1 cellular context compared by ENCODE assay signal in the genomic region with DNA sequence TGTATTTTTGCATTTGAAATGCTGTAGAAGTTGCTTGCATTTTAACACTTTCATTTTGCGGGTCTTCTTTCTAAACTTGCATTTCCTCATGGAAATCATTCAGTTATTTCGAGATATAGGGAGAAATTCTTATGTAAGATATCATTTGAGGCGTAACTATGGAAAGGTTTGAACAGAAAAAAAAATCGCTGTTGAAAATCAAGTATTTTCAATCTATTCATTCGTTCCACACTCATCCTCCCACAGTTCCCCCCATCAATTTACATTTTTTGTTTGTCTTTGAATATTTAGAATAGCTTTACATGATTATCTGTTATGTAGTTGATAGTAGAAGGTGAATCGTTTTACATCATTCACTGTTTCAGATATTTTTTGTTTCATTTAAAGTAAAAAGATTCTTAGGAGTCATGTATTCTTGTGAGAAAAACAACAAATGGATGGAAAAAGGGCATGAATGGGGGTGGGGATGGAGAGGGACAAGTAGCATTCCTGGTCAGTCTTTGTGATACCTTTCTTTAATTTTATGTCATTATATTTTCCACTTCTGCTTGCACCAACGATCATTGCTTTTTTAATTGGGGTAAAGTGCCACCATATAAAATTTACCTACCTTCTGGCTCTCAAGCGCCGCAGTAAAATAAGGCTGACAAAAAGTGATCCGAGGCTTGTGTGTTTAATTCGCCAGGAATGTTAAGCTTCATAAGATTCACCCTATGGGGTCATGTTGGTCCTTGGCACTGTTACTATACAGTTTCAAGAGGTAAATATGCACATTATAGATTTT.
TF ChIP-seq lines count a peak whose summit lies in the region.

No MANE protein-coding gene starts in this region.

TF ChIP-seq in H1, 55 proteins besides CTCF, POLR2A, EP300 and RAD21:
- no peak for TF ChIP-seq SP2 (IDR thresholded peaks at IDR 0.05; ENCODE audit: low read length)
- TF ChIP-seq POLR2AphosphoS5 (IDR thresholded peaks at IDR 0.05; ENCODE audit: low read depth, low read length), result no peak
- TF ChIP-seq SIRT6 (IDR thresholded peaks at IDR 0.05; ENCODE audit: low read length), result no peak
- TF ChIP-seq, protein P1, sequence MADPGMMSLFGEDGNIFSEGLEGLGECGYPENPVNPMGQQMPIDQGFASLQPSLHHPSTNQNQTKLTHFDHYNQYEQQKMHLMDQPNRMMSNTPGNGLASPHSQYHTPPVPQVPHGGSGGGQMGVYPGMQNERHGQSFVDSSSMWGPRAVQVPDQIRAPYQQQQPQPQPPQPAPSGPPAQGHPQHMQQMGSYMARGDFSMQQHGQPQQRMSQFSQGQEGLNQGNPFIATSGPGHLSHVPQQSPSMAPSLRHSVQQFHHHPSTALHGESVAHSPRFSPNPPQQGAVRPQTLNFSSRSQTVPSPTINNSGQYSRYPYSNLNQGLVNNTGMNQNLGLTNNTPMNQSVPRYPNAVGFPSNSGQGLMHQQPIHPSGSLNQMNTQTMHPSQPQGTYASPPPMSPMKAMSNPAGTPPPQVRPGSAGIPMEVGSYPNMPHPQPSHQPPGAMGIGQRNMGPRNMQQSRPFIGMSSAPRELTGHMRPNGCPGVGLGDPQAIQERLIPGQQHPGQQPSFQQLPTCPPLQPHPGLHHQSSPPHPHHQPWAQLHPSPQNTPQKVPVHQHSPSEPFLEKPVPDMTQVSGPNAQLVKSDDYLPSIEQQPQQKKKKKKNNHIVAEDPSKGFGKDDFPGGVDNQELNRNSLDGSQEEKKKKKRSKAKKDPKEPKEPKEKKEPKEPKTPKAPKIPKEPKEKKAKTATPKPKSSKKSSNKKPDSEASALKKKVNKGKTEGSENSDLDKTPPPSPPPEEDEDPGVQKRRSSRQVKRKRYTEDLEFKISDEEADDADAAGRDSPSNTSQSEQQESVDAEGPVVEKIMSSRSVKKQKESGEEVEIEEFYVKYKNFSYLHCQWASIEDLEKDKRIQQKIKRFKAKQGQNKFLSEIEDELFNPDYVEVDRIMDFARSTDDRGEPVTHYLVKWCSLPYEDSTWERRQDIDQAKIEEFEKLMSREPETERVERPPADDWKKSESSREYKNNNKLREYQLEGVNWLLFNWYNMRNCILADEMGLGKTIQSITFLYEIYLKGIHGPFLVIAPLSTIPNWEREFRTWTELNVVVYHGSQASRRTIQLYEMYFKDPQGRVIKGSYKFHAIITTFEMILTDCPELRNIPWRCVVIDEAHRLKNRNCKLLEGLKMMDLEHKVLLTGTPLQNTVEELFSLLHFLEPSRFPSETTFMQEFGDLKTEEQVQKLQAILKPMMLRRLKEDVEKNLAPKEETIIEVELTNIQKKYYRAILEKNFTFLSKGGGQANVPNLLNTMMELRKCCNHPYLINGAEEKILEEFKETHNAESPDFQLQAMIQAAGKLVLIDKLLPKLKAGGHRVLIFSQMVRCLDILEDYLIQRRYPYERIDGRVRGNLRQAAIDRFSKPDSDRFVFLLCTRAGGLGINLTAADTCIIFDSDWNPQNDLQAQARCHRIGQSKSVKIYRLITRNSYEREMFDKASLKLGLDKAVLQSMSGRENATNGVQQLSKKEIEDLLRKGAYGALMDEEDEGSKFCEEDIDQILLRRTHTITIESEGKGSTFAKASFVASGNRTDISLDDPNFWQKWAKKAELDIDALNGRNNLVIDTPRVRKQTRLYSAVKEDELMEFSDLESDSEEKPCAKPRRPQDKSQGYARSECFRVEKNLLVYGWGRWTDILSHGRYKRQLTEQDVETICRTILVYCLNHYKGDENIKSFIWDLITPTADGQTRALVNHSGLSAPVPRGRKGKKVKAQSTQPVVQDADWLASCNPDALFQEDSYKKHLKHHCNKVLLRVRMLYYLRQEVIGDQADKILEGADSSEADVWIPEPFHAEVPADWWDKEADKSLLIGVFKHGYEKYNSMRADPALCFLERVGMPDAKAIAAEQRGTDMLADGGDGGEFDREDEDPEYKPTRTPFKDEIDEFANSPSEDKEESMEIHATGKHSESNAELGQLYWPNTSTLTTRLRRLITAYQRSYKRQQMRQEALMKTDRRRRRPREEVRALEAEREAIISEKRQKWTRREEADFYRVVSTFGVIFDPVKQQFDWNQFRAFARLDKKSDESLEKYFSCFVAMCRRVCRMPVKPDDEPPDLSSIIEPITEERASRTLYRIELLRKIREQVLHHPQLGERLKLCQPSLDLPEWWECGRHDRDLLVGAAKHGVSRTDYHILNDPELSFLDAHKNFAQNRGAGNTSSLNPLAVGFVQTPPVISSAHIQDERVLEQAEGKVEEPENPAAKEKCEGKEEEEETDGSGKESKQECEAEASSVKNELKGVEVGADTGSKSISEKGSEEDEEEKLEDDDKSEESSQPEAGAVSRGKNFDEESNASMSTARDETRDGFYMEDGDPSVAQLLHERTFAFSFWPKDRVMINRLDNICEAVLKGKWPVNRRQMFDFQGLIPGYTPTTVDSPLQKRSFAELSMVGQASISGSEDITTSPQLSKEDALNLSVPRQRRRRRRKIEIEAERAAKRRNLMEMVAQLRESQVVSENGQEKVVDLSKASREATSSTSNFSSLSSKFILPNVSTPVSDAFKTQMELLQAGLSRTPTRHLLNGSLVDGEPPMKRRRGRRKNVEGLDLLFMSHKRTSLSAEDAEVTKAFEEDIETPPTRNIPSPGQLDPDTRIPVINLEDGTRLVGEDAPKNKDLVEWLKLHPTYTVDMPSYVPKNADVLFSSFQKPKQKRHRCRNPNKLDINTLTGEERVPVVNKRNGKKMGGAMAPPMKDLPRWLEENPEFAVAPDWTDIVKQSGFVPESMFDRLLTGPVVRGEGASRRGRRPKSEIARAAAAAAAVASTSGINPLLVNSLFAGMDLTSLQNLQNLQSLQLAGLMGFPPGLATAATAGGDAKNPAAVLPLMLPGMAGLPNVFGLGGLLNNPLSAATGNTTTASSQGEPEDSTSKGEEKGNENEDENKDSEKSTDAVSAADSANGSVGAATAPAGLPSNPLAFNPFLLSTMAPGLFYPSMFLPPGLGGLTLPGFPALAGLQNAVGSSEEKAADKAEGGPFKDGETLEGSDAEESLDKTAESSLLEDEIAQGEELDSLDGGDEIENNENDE (IDR thresholded peaks at IDR 0.05; ENCODE audit: insufficient replicate concordance, low read length), result peak; percentile 16
- no peak for TF ChIP-seq SUZ12 (IDR thresholded peaks at IDR 0.05; ENCODE audit: low read length)
- no peak for TF ChIP-seq SIN3A (conservative IDR thresholded peaks at IDR 0.05 in 1 of 2, IDR thresholded peaks at IDR 0.05 in 1 of 2; ENCODE audit: low read depth in 1 of 2, low read length in 2 of 2)
- TF ChIP-seq JUN (IDR thresholded peaks at IDR 0.05; ENCODE audit: low read depth, low read length), result no peak
- no peak for TF ChIP-seq CREB1 (IDR thresholded peaks at IDR 0.05)
- no peak for TF ChIP-seq TAF1 (IDR thresholded peaks at IDR 0.05; ENCODE audit: low read depth, low read length)
- no peak for TF ChIP-seq PHF8 (conservative IDR thresholded peaks at IDR 0.05; ENCODE audit: low read depth, low read length)
- TF ChIP-seq TEAD4 (IDR thresholded peaks at IDR 0.05; ENCODE audit: low read depth, low read length), result 0 out of 2 replicates have a peak, but pooled peaks have one; percentile 64
- TF ChIP-seq TAF7 (optimal IDR thresholded peaks at IDR 0.05; ENCODE audit: borderline replicate concordance, low read depth, low read length), result no peak
- TF ChIP-seq CHD1 (IDR thresholded peaks at IDR 0.05; ENCODE audit: low read depth, low read length), result no peak; the same call in 1 of the 2 replicates
- TF ChIP-seq KDM4A (IDR thresholded peaks at IDR 0.05; ENCODE audit: low read depth, low read length, severe bottlenecking), result no peak
- TF ChIP-seq EZH2 (IDR thresholded peaks at IDR 0.05; ENCODE audit: low read depth, low read length, severe bottlenecking), result no peak
- TF ChIP-seq MAFK (IDR thresholded peaks at IDR 0.05; ENCODE audit: low read depth, low read length), result no peak
- no peak for TF ChIP-seq YY1 (IDR thresholded peaks at IDR 0.05; ENCODE audit: low read depth, low read length)
- TF ChIP-seq RFX5 (IDR thresholded peaks at IDR 0.05; ENCODE audit: borderline replicate concordance, low read depth, low read length), result no peak
- no peak for TF ChIP-seq GTF2F1 (IDR thresholded peaks at IDR 0.05; ENCODE audit: borderline replicate concordance, low read depth, low read length)
- TF ChIP-seq TCF12 (IDR thresholded peaks at IDR 0.05; ENCODE audit: low read depth, low read length), result no peak
- TF ChIP-seq CHD2 (IDR thresholded peaks at IDR 0.05; ENCODE audit: low read length), result no peak
- TF ChIP-seq SIX5 (IDR thresholded peaks at IDR 0.05; ENCODE audit: low read depth, low read length), result 0 out of 2 replicates have a peak, but pooled peaks have one; percentile 0
- TF ChIP-seq RBBP5 (IDR thresholded peaks at IDR 0.05; ENCODE audit: borderline replicate concordance, low read depth, low read length), result no peak
- no peak for TF ChIP-seq SP4 (IDR thresholded peaks at IDR 0.05; ENCODE audit: low read length)
- TF ChIP-seq ASH2L (IDR thresholded peaks at IDR 0.05; ENCODE audit: low read length), result peak; percentile 63
- TF ChIP-seq, protein P2, sequence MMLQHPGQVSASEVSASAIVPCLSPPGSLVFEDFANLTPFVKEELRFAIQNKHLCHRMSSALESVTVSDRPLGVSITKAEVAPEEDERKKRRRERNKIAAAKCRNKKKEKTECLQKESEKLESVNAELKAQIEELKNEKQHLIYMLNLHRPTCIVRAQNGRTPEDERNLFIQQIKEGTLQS (IDR thresholded peaks at IDR 0.05; ENCODE audit: insufficient read depth, low read depth, low read length), result no peak
- no peak for TF ChIP-seq HDAC2 (IDR thresholded peaks at IDR 0.05; ENCODE audit: borderline replicate concordance in 1 of 2, low read depth in 2 of 2, low read length in 2 of 2)
- no peak for TF ChIP-seq CEBPB (IDR thresholded peaks at IDR 0.05; ENCODE audit: low read depth, low read length)
- TF ChIP-seq CBX8 (IDR thresholded peaks at IDR 0.05; ENCODE audit: borderline replicate concordance, low read depth, low read length), result no peak
- TF ChIP-seq POU5F1 (IDR thresholded peaks at IDR 0.05; ENCODE audit: low read depth, low read length), result no peak
- TF ChIP-seq BACH1 (IDR thresholded peaks at IDR 0.05; ENCODE audit: low read length), result no peak
- TF ChIP-seq NANOG (IDR thresholded peaks at IDR 0.05; ENCODE audit: insufficient read depth, low read depth, low read length, poor library complexity, severe bottlenecking), result no peak
- no peak for TF ChIP-seq GABPA (IDR thresholded peaks at IDR 0.05; ENCODE audit: borderline replicate concordance, insufficient read depth, low read length)
- TF ChIP-seq ZNF274 (IDR thresholded peaks at IDR 0.05; ENCODE audit: borderline replicate concordance, extremely low read depth, low read length), result no peak
